1 cellular context compared by ENCODE assay signal in genomic region chr2:10133007-10133647, GRCh38.
TF ChIP-seq lines count a peak whose summit lies in the region.

No MANE protein-coding gene starts in this region.

TF ChIP-seq in GM12878, 131 proteins besides CTCF, POLR2A, EP300 and RAD21:
- no peak for TF ChIP-seq SREBF2 (IDR thresholded peaks at IDR 0.05; ENCODE audit: low read length)
- TF ChIP-seq PML (IDR thresholded peaks at IDR 0.05; ENCODE audit: low read length) = 0 out of 2 replicates have a peak, but pooled peaks have one; percentile 10
